19 cellular contexts compared by ENCODE assay signal in the genomic region with DNA sequence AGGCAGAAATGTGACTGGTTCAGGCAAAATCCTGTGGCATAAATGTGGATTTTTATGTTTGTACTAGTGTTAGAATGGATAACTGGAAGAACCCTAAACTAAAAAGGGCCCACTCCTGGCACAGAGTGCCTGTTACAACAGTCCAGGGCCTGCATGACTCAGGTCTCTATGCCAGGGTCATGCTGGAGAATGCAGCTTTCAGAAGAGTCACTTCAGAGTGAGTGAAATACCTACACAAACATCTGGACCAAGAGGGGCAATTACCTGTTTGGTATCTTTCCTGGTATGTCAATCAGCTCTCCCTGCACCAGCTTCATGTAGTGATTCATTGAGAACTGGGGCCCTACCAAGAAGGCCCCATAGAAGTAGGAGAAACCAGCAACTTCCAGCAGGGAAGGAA. TPM values are rescaled to one million over a fixed set of nuclear protein-coding genes. Genes with fewer than 3 reads are reported as not detected.
"Had no signal": no experiment of that assay in that cellular context is flagged by ENCODE, and none has a peak within 500 bp of the region (broad histone marks: within the 10 kb centered on the region; RNA-seq: fewer than 3 reads in every experiment).

No MANE protein-coding gene starts in this region.

- DNase-seq: activated CD4-positive, alpha-beta memory T cell treated with anti-CD3 and anti-CD28 coated beads, Interleukin-2, amount 10 ng/mL, durations not matched to agents 7 days and 5 days; activated CD4-positive, alpha-beta T cell treated with anti-CD3 and anti-CD28 coated beads for 36 hours; activated naive CD4-positive, alpha-beta T cell; body of pancreas; left colon; T-helper 1 cell; WERI-Rb-1 had no signal

- ATAC-seq: activated CD4-positive, alpha-beta T cell treated with anti-CD3 and anti-CD28 coated beads for 36 hours; body of pancreas; stimulated activated memory B cell treated with anti-CD40 and anti-IgM and Interleukin-4, amounts not matched to agents 10 μg/mL and 1 μg/mL and 100 μg/mL, for 72 hours had no signal

- H3K27me3 ChIP-seq: body of pancreas, tibial nerve had no signal

- H3K4me3 Mint-ChIP-seq: activated CD4-positive, alpha-beta memory T cell treated with anti-CD3 and anti-CD28 coated beads, Interleukin-2, amount 10 ng/mL, durations not matched to agents 7 days and 5 days; activated CD4-positive, alpha-beta T cell treated with anti-CD3 and anti-CD28 coated beads for 36 hours; activated T-helper 1 cell treated with anti-CD3 and anti-CD28 coated beads, Interleukin-12 subunit alpha, Interleukin-12 subunit beta, Interleukin-2, Interleukin-4 antibody, amounts not matched to agents 30 ng/mL and 10 ng/mL and 1 ng/mL, durations not matched to agents 14 hours and 24 hours and 36 hours; central memory CD8-positive, alpha-beta T cell; neural crest cell; stimulated activated memory B cell treated with anti-CD40 and anti-IgM and Interleukin-4, amounts not matched to agents 10 μg/mL and 1 μg/mL and 100 μg/mL, for 72 hours had no signal

- H3K4me3 ChIP-seq: body of pancreas, SK-N-MC, tibial nerve had no signal

- H3K27ac Mint-ChIP-seq: activated CD4-positive, alpha-beta memory T cell treated with anti-CD3 and anti-CD28 coated beads, Interleukin-2, amount 10 ng/mL, durations not matched to agents 7 days and 5 days; activated CD4-positive, alpha-beta T cell treated with anti-CD3 and anti-CD28 coated beads for 36 hours; activated T-helper 1 cell treated with anti-CD3 and anti-CD28 coated beads, Interleukin-12 subunit alpha, Interleukin-12 subunit beta, Interleukin-2, Interleukin-4 antibody, amounts not matched to agents 30 ng/mL and 10 ng/mL and 1 ng/mL, durations not matched to agents 14 hours and 24 hours and 36 hours; stimulated activated memory B cell treated with anti-CD40 and anti-IgM and Interleukin-4, amounts not matched to agents 10 μg/mL and 1 μg/mL and 100 μg/mL, for 72 hours had no signal

- H3K4me1 ChIP-seq: body of pancreas, tibial nerve had no signal

- H3K9me3 ChIP-seq: body of pancreas, tibial nerve had no signal

- H3K27me3 Mint-ChIP-seq: activated CD4-positive, alpha-beta memory T cell treated with anti-CD3 and anti-CD28 coated beads, Interleukin-2, amount 10 ng/mL, durations not matched to agents 7 days and 5 days; activated CD4-positive, alpha-beta T cell treated with anti-CD3 and anti-CD28 coated beads for 36 hours; central memory CD8-positive, alpha-beta T cell; stimulated activated memory B cell treated with anti-CD40 and anti-IgM and Interleukin-4, amounts not matched to agents 10 μg/mL and 1 μg/mL and 100 μg/mL, for 72 hours had no signal

- H3K27ac ChIP-seq: body of pancreas, SK-N-MC, WERI-Rb-1 had no signal

- H3K4me1 Mint-ChIP-seq: central memory CD8-positive, alpha-beta T cell had no signal

- H3K9me3 Mint-ChIP-seq: activated CD4-positive, alpha-beta memory T cell treated with anti-CD3 and anti-CD28 coated beads, Interleukin-2, amount 10 ng/mL, durations not matched to agents 7 days and 5 days; activated T-helper 1 cell treated with anti-CD3 and anti-CD28 coated beads, Interleukin-12 subunit alpha, Interleukin-12 subunit beta, Interleukin-2, Interleukin-4 antibody, amounts not matched to agents 30 ng/mL and 10 ng/mL and 1 ng/mL, durations not matched to agents 14 hours and 24 hours and 36 hours; central memory CD8-positive, alpha-beta T cell; neural crest cell; stimulated activated memory B cell treated with anti-CD40 and anti-IgM and Interleukin-4, amounts not matched to agents 10 μg/mL and 1 μg/mL and 100 μg/mL, for 72 hours had no signal

RNA-seq across cellular contexts. Expression of gene RNU7-1, which starts 37.1 kb away (rescaled TPM):
- total RNA-seq: activated CD4-positive, alpha-beta memory T cell treated with anti-CD3 and anti-CD28 coated beads, Interleukin-2, amount 10 ng/mL, durations not matched to agents 7 days and 5 days; activated CD4-positive, alpha-beta T cell treated with anti-CD3 and anti-CD28 coated beads for 36 hours; activated T-helper 1 cell treated with anti-CD3 and anti-CD28 coated beads, Interleukin-12 subunit alpha, Interleukin-12 subunit beta, Interleukin-2, Interleukin-4 antibody, amounts not matched to agents 30 ng/mL and 10 ng/mL and 1 ng/mL, durations not matched to agents 14 hours and 24 hours and 36 hours; body of pancreas; left colon; mesenteric fat pad; neural crest cell; osteocyte; renal cortical epithelial cell; skeletal muscle tissue; subcutaneous adipose tissue; tibial nerve had no signal
- polyA plus RNA-seq: esophagus had no signal
